ENCODE assay signal across 1 cellular context in genomic region chr2:226581004-226581403, GRCh38.
TF ChIP-seq lines count a peak whose summit lies in the region.

No MANE protein-coding gene starts in this region.

TF ChIP-seq in HepG2, 621 proteins besides CTCF, POLR2A, EP300 and RAD21 (continued from another document):
- TF ChIP-seq KIAA2018 (CRISPR knock-in tag; IDR thresholded peaks at IDR 0.05; ENCODE audit: borderline replicate concordance) (no peak), DR1 (CRISPR knock-in tag; IDR thresholded peaks at IDR 0.05) (no peak), ZBTB43 (CRISPR knock-in tag; conservative IDR thresholded peaks at IDR 0.05) (no peak)
